22 cellular contexts compared by ENCODE assay signal in genomic region chr3:173025941-173026340, GRCh38.
"Had no signal": no experiment of that assay in that cellular context is flagged by ENCODE, and none has a peak within 500 bp of the region (broad histone marks: within the 10 kb centered on the region; RNA-seq: fewer than 3 reads in every experiment).

No MANE protein-coding gene starts in this region.

- H3K27me3 ChIP-seq: colonic mucosa, spleen, stomach, transverse colon had no signal

- H3K27ac ChIP-seq: colonic mucosa, parathyroid adenoma, prostate gland, right lobe of liver, spleen, stomach, thoracic aorta, transverse colon had no signal

- H3K4me3 ChIP-seq: colonic mucosa, mucosa of descending colon, prostate gland, right lobe of liver, spleen, stomach, thoracic aorta, transverse colon had no signal

- H3K9ac ChIP-seq: parathyroid adenoma had no signal

- ATAC-seq: left lobe of liver; mucosa of descending colon; naive thymus-derived CD8-positive, alpha-beta T cell; right lobe of liver; stimulated activated naive B cell treated with anti-CD40 and anti-IgM and Interleukin-4, amounts not matched to agents 10 μg/mL and 1 μg/mL and 100 μg/mL, for 72 hours had no signal

- H3K4me1 ChIP-seq: colonic mucosa, parathyroid adenoma, prostate gland, right lobe of liver, spleen, stomach, transverse colon had no signal

- H3K79me2 ChIP-seq: parathyroid adenoma had no signal

- H2AFZ ChIP-seq: parathyroid adenoma had no signal

- H3K9me3 ChIP-seq: colonic mucosa, mucosa of descending colon, prostate gland, right lobe of liver, spleen, stomach, thoracic aorta, transverse colon had no signal

- H3K36me3 ChIP-seq: colonic mucosa, prostate gland, right lobe of liver, spleen, stomach, thoracic aorta, transverse colon had no signal

- DNase-seq: colonic mucosa; dermis blood vessel endothelial cell; foreskin melanocyte; head of caudate nucleus; hippocampal formation; mammary epithelial cell; mucosa of descending colon; naive thymus-derived CD8-positive, alpha-beta T cell; nucleus accumbens; right lobe of liver; spleen; stimulated activated CD4-positive, alpha-beta T cell treated with anti-CD3 and anti-CD28 coated beads, Interleukin-15, amount 100 ng/mL, for 24 hours; stimulated activated CD4-positive, alpha-beta T cell treated with anti-CD3 and anti-CD28 coated beads, Interleukin-1b, Interleukin-23, amount 100 ng/mL, for 48 hours; stimulated activated CD4-positive, alpha-beta T cell treated with anti-CD3 and anti-CD28 coated beads, Interleukin-4, amount 100 ng/mL, for 24 hours; stimulated activated naive B cell treated with anti-CD40 and anti-IgM and Interleukin-4, amounts not matched to agents 10 μg/mL and 1 μg/mL and 100 μg/mL, for 72 hours; stomach; substantia nigra; transverse colon had no signal
